13 cellular contexts compared by ENCODE assay signal in genomic region chr19:8456064-8456463, GRCh38. TPM values are rescaled to one million over a fixed set of nuclear protein-coding genes. Genes with fewer than 3 reads are reported as not detected.
A peak's percentile ranks its signal among the peaks of the same experiment; 100 is the strongest.
DNase-seq lines count a peak whose midpoint lies in the region; ATAC-seq and TF ChIP-seq lines count a peak whose summit lies in the region.
"Had no signal": no experiment of that assay in that cellular context is flagged by ENCODE, and none has a peak within 500 bp of the region (broad histone marks: within the 10 kb centered on the region; RNA-seq: fewer than 3 reads in every experiment).

No MANE protein-coding gene starts in this region.

- no peaks in the 10 kb centered on the region for H3K27me3 ChIP-seq in kidney epithelial cell (ENCODE audit: control insufficient read depth, insufficient read depth, low read length)
- H3K27me3 ChIP-seq: colonic mucosa, hepatocyte, stomach had no signal

- H3K9me3 ChIP-seq in HEK293 (ENCODE audit: control insufficient read depth, insufficient read depth, low read depth, low read length): no peaks in the 10 kb centered on the region
- H3K9me3 ChIP-seq: colonic mucosa, stomach had no signal

- TF ChIP-seq CTCF in AG10803 (conservative IDR thresholded peaks at IDR 0.05; ENCODE audit: low read length): 0 out of 2 replicates have a peak, but pooled peaks have one; percentile 7
- TF ChIP-seq CTCF in HEK293 (tag by site-specific recombination; IDR thresholded peaks at IDR 0.05): no peak; the same call in 1 of the 2 replicates
- TF ChIP-seq CTCF in kidney epithelial cell (IDR thresholded peaks at IDR 0.05; ENCODE audit: insufficient read depth, low read length, poor library complexity, severe bottlenecking): peak; percentile 24

- no peak for ATAC-seq in HG03432 (IDR thresholded peaks at IDR 0.05; ENCODE audit: unreplicated experiment)
- no peak for ATAC-seq in HG03280 (IDR thresholded peaks at IDR 0.05; ENCODE audit: unreplicated experiment)

- peaks cover 30 to 76% of the 10 kb centered on the region in 2 experiments for H3K36me3 ChIP-seq in HEK293 (ENCODE audit: control insufficient read depth in 2 of 2, insufficient read depth in 1 of 2, low read length in 2 of 2)
- H3K36me3 ChIP-seq in kidney epithelial cell (ENCODE audit: control insufficient read depth, insufficient read depth, low read length): no peaks in the 10 kb centered on the region

- CTCF ChIA-PET in HEK293 (lab: Yijun Ruan, JAX): interaction anchor here (0.7 to 1.5 kb wide), 7 partner anchors 9 to 103 kb away, joined by 3 to 5 read pairs (median 4); partner anchors contain the start of gene MARCHF2

- DNase-seq in AG10803 (ENCODE audit: low read depth): no peak
- DNase-seq in cerebellum (ENCODE audit: low spot score): peak; percentile 27
- DNase-seq in kidney epithelial cell (ENCODE audit: low read depth): no peak
- DNase-seq in NCI-H1436 treated with DMSO at 0.1 percent for 48 hours (lab: John Stamatoyannopoulos, UW): no peak
- DNase-seq in stimulated activated CD4-positive, alpha-beta T cell treated with anti-CD3 and anti-CD28 coated beads, Interleukin-4, amount 100 ng/mL, for 4 hours: no peak
- DNase-seq: CD8-positive, alpha-beta memory T cell; colonic mucosa; NCI-H1930; stomach had no signal

- POLR2A ChIA-PET in HEK293 (lab: Yijun Ruan, JAX): interaction anchor here (0.5 to 1.0 kb wide), 3 partner anchors 12 to 28 kb away, joined by 3 to 5 read pairs (median 4); partner anchors contain the start of gene HNRNPM

- no peak overlapping the region; the same call in 1 of the 2 replicates for H3K27ac ChIP-seq in HEK293 (ENCODE audit: extremely low read depth, low read depth, low read length)
- H3K27ac ChIP-seq: colonic mucosa, hepatocyte, stomach had no signal

- H3K4me3 ChIP-seq in AG10803 (ENCODE audit: low read length) (no peak overlapping the region), HEK293 (ENCODE audit: low read depth, low read length) (no peak overlapping the region), kidney epithelial cell (ENCODE audit: low read depth, low read length) (no peak overlapping the region)
- H3K4me3 ChIP-seq: colonic mucosa, hepatocyte, stomach had no signal

- peaks cover 66% of the 10 kb centered on the region for H3K4me1 ChIP-seq in HEK293 (ENCODE audit: control insufficient read depth, insufficient read depth, low read length)

TF ChIP-seq in HEK293, 187 proteins besides CTCF, POLR2A, EP300 and RAD21:
- TF ChIP-seq ZNF791 (tag by site-specific recombination; IDR thresholded peaks at IDR 0.05): no peak
- TF ChIP-seq ZXDB (tag by site-specific recombination; IDR thresholded peaks at IDR 0.05): no peak
- TF ChIP-seq GLIS1 (tag by site-specific recombination; IDR thresholded peaks at IDR 0.05): 0 out of 2 replicates have a peak, but pooled peaks have one; percentile 5
- no peak for TF ChIP-seq ZNF416 (tag by site-specific recombination; IDR thresholded peaks at IDR 0.05)
- peak; percentile 47 for TF ChIP-seq ZIC2 (tag by site-specific recombination; IDR thresholded peaks at IDR 0.05)
- no peak for TF ChIP-seq ZNF223 (tag by site-specific recombination; IDR thresholded peaks at IDR 0.05)
- no peak for TF ChIP-seq ZEB2 (tag by site-specific recombination; IDR thresholded peaks at IDR 0.05)
- TF ChIP-seq ZSCAN30 (tag by site-specific recombination; IDR thresholded peaks at IDR 0.05): no peak
- TF ChIP-seq ZNF302 (tag by site-specific recombination; IDR thresholded peaks at IDR 0.05; ENCODE audit: low read depth): no peak
- no peak for TF ChIP-seq ZBTB11 (tag by site-specific recombination; conservative IDR thresholded peaks at IDR 0.05; ENCODE audit: low read depth)
- no peak for TF ChIP-seq ZBTB8A (tag by site-specific recombination; IDR thresholded peaks at IDR 0.05)
- TF ChIP-seq ZNF311 (tag by site-specific recombination; IDR thresholded peaks at IDR 0.05; ENCODE audit: borderline replicate concordance): no peak
- TF ChIP-seq PRDM10 (tag by site-specific recombination; IDR thresholded peaks at IDR 0.05): peak; percentile 10; the same call in 1 of the 2 replicates

RNA-seq across cellular contexts. Expression of gene HNRNPM, which starts 11.3 kb away (rescaled TPM):
- total RNA-seq in cerebellum: 79.7 TPM
- total RNA-seq in kidney epithelial cell: 97.1 and 115 TPM in 2 replicates

RNA-seq across cellular contexts. Expression of gene MARCHF2, which starts 43.0 kb away (rescaled TPM):
- 30.1 TPM for total RNA-seq in cerebellum
- total RNA-seq in kidney epithelial cell: 75.0 and 95.9 TPM in 2 replicates

RNA-seq across cellular contexts. Expression of gene PRAM1, which starts 46.4 kb away (rescaled TPM):
- 0.18 TPM for total RNA-seq in cerebellum
- total RNA-seq in kidney epithelial cell: 0.50 TPM in 1 of 2 replicates, not detected in the other

RNA-seq across cellular contexts. Expression of gene ZNF414, which starts 57.9 kb away (rescaled TPM):
- total RNA-seq in cerebellum (5.0 TPM), kidney epithelial cell (5.2 and 15.0 TPM in 2 replicates)
